8 cellular contexts compared by ENCODE assay signal in genomic region chr19:17784201-17785008, GRCh38. TPM values are rescaled to one million over a fixed set of nuclear protein-coding genes. Genes with fewer than 3 reads are reported as not detected.
A peak's percentile ranks its signal among the peaks of the same experiment; 100 is the strongest.
DNase-seq lines count a peak whose midpoint lies in the region; ATAC-seq and TF ChIP-seq lines count a peak whose summit lies in the region.

No MANE protein-coding gene starts in this region.

- peaks cover 6% of the 10 kb centered on the region for H3K36me3 Mint-ChIP-seq in natural killer cell treated with Interleukin-12 subunit alpha and Interleukin-12 subunit beta and Interleukin-15 and Interleukin-18, amount 100 ng/mL, for 72 hours

- H3K27me3 ChIP-seq in BE2C = no peaks in the 10 kb centered on the region
- H3K27me3 ChIP-seq in HAP-1 (ENCODE audit: low read depth) = no peaks in the 10 kb centered on the region

- TF ChIP-seq CTCF in BE2C (IDR thresholded peaks at IDR 0.05; ENCODE audit: low read depth, low read length) (peak; percentile 89), epithelial cell of esophagus (IDR thresholded peaks at IDR 0.05; ENCODE audit: insufficient read depth, low read depth, low read length, missing control alignments) (peak; percentile 83)

- H3K9me3 ChIP-seq in BE2C = no peaks in the 10 kb centered on the region
- no peaks in the 10 kb centered on the region for H3K9me3 ChIP-seq in HAP-1

- H3K27me3 Mint-ChIP-seq in natural killer cell treated with Interleukin-12 subunit alpha and Interleukin-12 subunit beta and Interleukin-15 and Interleukin-18, amount 100 ng/mL, for 72 hours = no peaks in the 10 kb centered on the region

- H3K4me1 ChIP-seq in BE2C = no peaks in the 10 kb centered on the region
- no peaks in the 10 kb centered on the region for H3K4me1 ChIP-seq in HAP-1

- no peaks in the 10 kb centered on the region for H3K9me3 Mint-ChIP-seq in natural killer cell treated with Interleukin-12 subunit alpha and Interleukin-12 subunit beta and Interleukin-15 and Interleukin-18, amount 100 ng/mL, for 72 hours

- in situ Hi-C loops in HAP-1 (cut with MboI; ENCODE audit: low sequenced_read_pairs) = no loop called here

- H3K4me1 Mint-ChIP-seq in natural killer cell treated with Interleukin-12 subunit alpha and Interleukin-12 subunit beta and Interleukin-15 and Interleukin-18, amount 100 ng/mL, for 72 hours (ENCODE audit: low read depth in 2 of 2) = peaks cover 8 to 16% of the 10 kb centered on the region in 2 donors

- H3K27ac Mint-ChIP-seq in natural killer cell treated with Interleukin-12 subunit alpha and Interleukin-12 subunit beta and Interleukin-15 and Interleukin-18, amount 100 ng/mL, for 72 hours = no peak overlapping the region

- no peak overlapping the region for H3K4me3 Mint-ChIP-seq in natural killer cell treated with Interleukin-12 subunit alpha and Interleukin-12 subunit beta and Interleukin-15 and Interleukin-18, amount 100 ng/mL, for 72 hours

- peak; percentile 53 to 61 for ATAC-seq in natural killer cell treated with Interleukin-12 subunit alpha and Interleukin-12 subunit beta and Interleukin-15 and Interleukin-18, amount 100 ng/mL, for 72 hours
- ATAC-seq in HG03045 (IDR thresholded peaks at IDR 0.05; ENCODE audit: unreplicated experiment) = no peak

- DNase-seq in BE2C = peak; percentile 84
- DNase-seq in HAP-1 (ENCODE audit: low spot score in 2 of 2) = peak; percentile 59 to 87
- peak; percentile 32 for DNase-seq in NOMO-1 treated with dmso at 0.1 percent for 144 hours (lab: John Stamatoyannopoulos, UW; ENCODE audit: unreplicated experiment)
- peak; percentile 24 to 68 (median 63) for DNase-seq in activated CD8-positive, alpha-beta memory T cell treated with anti-CD3 and anti-CD28 coated beads for 48 hours (ENCODE audit: low read depth in 2 of 3, low spot score in 2 of 3)
- DNase-seq in epithelial cell of esophagus (ENCODE audit: low read depth) = peak; percentile 65
- DNase-seq in natural killer cell treated with Interleukin-12 subunit alpha and Interleukin-12 subunit beta and Interleukin-15 and Interleukin-18, amount 100 ng/mL, for 72 hours (ENCODE audit: low spot score) = no peak
- peak; percentile 56 for DNase-seq in stimulated activated naive CD4-positive, alpha-beta T cell treated with Interleukin-2 at 50 U/mL for 16 hours (lab: John Stamatoyannopoulos, UW)

- H3K4me3 ChIP-seq in BE2C (ENCODE audit: low read depth, low read length) = peak overlapping the region; percentile 39
- no peak overlapping the region for H3K4me3 ChIP-seq in HAP-1
- H3K4me3 ChIP-seq in epithelial cell of esophagus (ENCODE audit: low read length) = no peak overlapping the region

- H3K36me3 ChIP-seq in BE2C (no peaks in the 10 kb centered on the region), HAP-1 (replicated peaks) (0 out of 2 replicates have a peak, but pooled peaks cover 3% of the 10 kb centered on the region)

RNA-seq across cellular contexts. Expression of gene B3GNT3, which starts 10.5 kb away (rescaled TPM):
- not detected for polyA plus RNA-seq in BE2C (2012; ENCODE audit: insufficient read depth, insufficient read length, low read depth)
- not detected for total RNA-seq in natural killer cell treated with Interleukin-12 subunit alpha and Interleukin-12 subunit beta and Interleukin-15 and Interleukin-18, amount 100 ng/mL, for 72 hours

RNA-seq across cellular contexts. Expression of gene FCHO1, which starts 33.1 kb away (rescaled TPM):
- 7.0 TPM for polyA plus RNA-seq in BE2C (2012; ENCODE audit: insufficient read depth, insufficient read length, low read depth)
- total RNA-seq in natural killer cell treated with Interleukin-12 subunit alpha and Interleukin-12 subunit beta and Interleukin-15 and Interleukin-18, amount 100 ng/mL, for 72 hours = 10 to 100 TPM; 28.6 to 71.0 TPM

RNA-seq across cellular contexts. Expression of gene INSL3, which starts 36.9 kb away (rescaled TPM):
- polyA plus RNA-seq in BE2C (2012; ENCODE audit: insufficient read depth, insufficient read length, low read depth) = not detected
- 10 to 100 TPM in 1 of 2 donors, 1 to 10 TPM in 1; 9.1 to 12.0 TPM for total RNA-seq in natural killer cell treated with Interleukin-12 subunit alpha and Interleukin-12 subunit beta and Interleukin-15 and Interleukin-18, amount 100 ng/mL, for 72 hours
